ENCODE assay signal across 25 cellular contexts in genomic region chr2:71409611-71410010, GRCh38. TPM values are rescaled to one million over a fixed set of nuclear protein-coding genes. Genes with fewer than 3 reads are reported as not detected.
DNase-seq lines count a peak whose midpoint lies in the region; ATAC-seq and TF ChIP-seq lines count a peak whose summit lies in the region.
"Had no signal": no experiment of that assay in that cellular context is flagged by ENCODE, and none has a peak within 500 bp of the region (broad histone marks: within the 10 kb centered on the region; RNA-seq: fewer than 3 reads in every experiment).

No MANE protein-coding gene starts in this region.

- peaks cover 0 to 2% (median 0%) of the 10 kb centered on the region in 6 donors for H3K9me3 Mint-ChIP-seq in immature natural killer cell

- peaks cover 6% of the 10 kb centered on the region for H3K4me1 Mint-ChIP-seq in T-helper 17 cell
- peaks cover 0 to 6% of the 10 kb centered on the region in 2 donors for H3K4me1 Mint-ChIP-seq in immature natural killer cell
- H3K4me1 Mint-ChIP-seq: activated CD4-positive, alpha-beta T cell treated with anti-CD3 and anti-CD28 coated beads, Interleukin-2, amount 10 ng/mL, durations not matched to agents 24 days and 14 days had no signal

- H3K27me3 Mint-ChIP-seq in T-helper 17 cell (no peaks in the 10 kb centered on the region), immature natural killer cell (ENCODE audit: low read depth in 3 of 3) (peaks cover 0 to 1% (median 0%) of the 10 kb centered on the region in 3 donors)
- H3K27me3 Mint-ChIP-seq: activated CD4-positive, alpha-beta T cell treated with anti-CD3 and anti-CD28 coated beads, Interleukin-2, amount 10 ng/mL, durations not matched to agents 24 days and 14 days had no signal

- H3K36me3 Mint-ChIP-seq in T-helper 17 cell (ENCODE audit: low read depth) (peaks cover 10% of the 10 kb centered on the region), immature natural killer cell (peaks cover 23 to 41% (median 25%) of the 10 kb centered on the region in 3 donors)

- peaks cover 43% of the 10 kb centered on the region for H3K36me3 ChIP-seq in cardiac muscle cell

- TF ChIP-seq CTCF in cardiac muscle cell (IDR thresholded peaks at IDR 0.05; ENCODE audit: low read depth, low read length) (no peak), GM10266 (IDR thresholded peaks at IDR 0.05; ENCODE audit: control insufficient read depth, insufficient read depth, low read depth, missing control alignments) (no peak)

- H3K27ac Mint-ChIP-seq in T-helper 17 cell (peak overlapping the region; percentile 56), immature natural killer cell (peak overlapping the region in 4 of 6 donors; percentile 41 to 75 (median 58))
- H3K27ac Mint-ChIP-seq: activated CD4-positive, alpha-beta T cell treated with anti-CD3 and anti-CD28 coated beads, Interleukin-2, amount 10 ng/mL, durations not matched to agents 24 days and 14 days had no signal

- H3K27ac ChIP-seq in cardiac muscle cell = peak overlapping the region; percentile 4
- H3K27ac ChIP-seq: neutrophil, right lobe of liver, stomach had no signal

- no peaks in the 10 kb centered on the region for H3K4me1 ChIP-seq in cardiac muscle cell (ENCODE audit: low read depth)
- H3K4me1 ChIP-seq: Caco-2, heart left ventricle, left ventricle myocardium inferior, right lobe of liver, stomach had no signal

- DNase-seq in cardiac muscle cell (ENCODE audit: low read depth in 1 of 2, low spot score in 1 of 2) (no peak), Right ventricle myocardium superior (no peak), T-helper 17 cell (no peak), immature natural killer cell (no peak), GM10266 (ENCODE audit: extremely low spot score) (no peak)
- DNase-seq in central memory CD4-positive, alpha-beta T cell = no peak
- DNase-seq: activated CD4-positive, alpha-beta T cell treated with anti-CD3 and anti-CD28 coated beads, Interleukin-2, amount 10 ng/mL, durations not matched to agents 24 days and 14 days; activated naive CD4-positive, alpha-beta T cell treated with Interleukin-2 at 50 U/mL for 16 hours; amniotic stem cell; Caco-2; DMS79; heart left ventricle; Kasumi-1; left ventricle myocardium inferior; mesenchymal stem cell; NCI-H146; NCI-H446 treated with DMSO at 0.1 percent for 48 hours; NCI-H774; posterior cingulate gyrus; right lobe of liver; SIG-M5; stomach had no signal

- H3K9me3 ChIP-seq in cardiac muscle cell (ENCODE audit: low read depth) = no peaks in the 10 kb centered on the region
- no peaks in the 10 kb centered on the region for H3K9me3 ChIP-seq in T-helper 17 cell (ENCODE audit: control insufficient read depth, low read length, poor library complexity, severe bottlenecking)
- H3K9me3 ChIP-seq: Caco-2, heart left ventricle, left ventricle myocardium inferior, neutrophil, right lobe of liver, stomach had no signal

- no peak for ATAC-seq in Right ventricle myocardium superior (ENCODE audit: poor library complexity)
- no peak for ATAC-seq in T-helper 17 cell
- ATAC-seq in GM18907 (IDR thresholded peaks at IDR 0.05; ENCODE audit: unreplicated experiment) = no peak
- ATAC-seq: esophagus mucosa, heart left ventricle, right lobe of liver had no signal

- H3K27me3 ChIP-seq in cardiac muscle cell = no peaks in the 10 kb centered on the region
- H3K27me3 ChIP-seq: heart left ventricle, neutrophil, right lobe of liver, stomach had no signal

- H3K4me3 ChIP-seq in cardiac muscle cell = no peak overlapping the region
- H3K4me3 ChIP-seq: heart left ventricle, left ventricle myocardium inferior, right lobe of liver, stomach had no signal

- H3K4me3 Mint-ChIP-seq in T-helper 17 cell = no peak overlapping the region
- no peak overlapping the region for H3K4me3 Mint-ChIP-seq in immature natural killer cell
- H3K4me3 Mint-ChIP-seq: activated CD4-positive, alpha-beta T cell treated with anti-CD3 and anti-CD28 coated beads, Interleukin-2, amount 10 ng/mL, durations not matched to agents 24 days and 14 days had no signal

- intact Hi-C loops in Right ventricle myocardium superior (cut with DNase I) = no loop called here

RNA-seq across cellular contexts. Expression of gene DYSF, which starts 43.8 kb away (rescaled TPM):
- total RNA-seq in cardiac muscle cell (44.4 and 57.4 TPM in 2 replicates), Right ventricle myocardium superior (45.8 TPM), T-helper 17 cell (1 to 10 TPM in 1 of 2 donors, under 1 TPM in 1; 0.34 to 2.8 TPM)
- polyA plus RNA-seq in cardiac muscle cell (34.6 and 40.9 TPM in 2 replicates), immature natural killer cell (1 to 10 TPM; 3.4 to 5.0 (median 4.2) TPM)
- total RNA-seq: activated CD4-positive, alpha-beta T cell treated with anti-CD3 and anti-CD28 coated beads, Interleukin-2, amount 10 ng/mL, durations not matched to agents 24 days and 14 days had no signal

Comparison
In these comparisons a context has a peak if more than half of its experiments do, and no peak if none do; other contexts are left out.
1. RNA of gene DYSF, which starts 43.8 kb away (total RNA-seq): 44.4 to 57.4 TPM in cardiac muscle cell and 45.8 TPM in Right ventricle myocardium superior (single experiment); 0.34 to 2.8 TPM in T-helper 17 cell; every median in the first group is over 10 times any median in the second.